In genomic region chr11:125941606-125942275, GRCh38 we compare ENCODE assay signal across 8 cellular contexts. TPM values are rescaled to one million over a fixed set of nuclear protein-coding genes. Genes with fewer than 3 reads are reported as not detected.
DNase-seq lines count a peak whose midpoint lies in the region; ATAC-seq and TF ChIP-seq lines count a peak whose summit lies in the region.

No MANE protein-coding gene starts in this region.

- H3K27ac ChIP-seq in HEK293 (ENCODE audit: extremely low read depth, low read depth, low read length) (no peak overlapping the region), parathyroid adenoma (no peak overlapping the region)

- TF ChIP-seq CTCF in Caco-2 (IDR thresholded peaks at IDR 0.05; ENCODE audit: insufficient read depth in 1 of 2, low read depth in 1 of 2, low read length in 1 of 2, severe bottlenecking in 1 of 2, unreplicated experiment in 1 of 2), result peak; percentile 81 to 97
- TF ChIP-seq CTCF in HEK293 (tag by site-specific recombination; IDR thresholded peaks at IDR 0.05), result peak; percentile 32; the same call in 1 of the 2 replicates
- TF ChIP-seq CTCF in fibroblast of the aortic adventitia (IDR thresholded peaks at IDR 0.05; ENCODE audit: insufficient read depth, low read length), result peak; percentile 77
- TF ChIP-seq CTCF in parathyroid adenoma (IDR thresholded peaks at IDR 0.05), result peak; percentile 47

- H3K9ac ChIP-seq in parathyroid adenoma, result no peak overlapping the region

- H3K9me3 ChIP-seq in Caco-2 (no peaks in the 10 kb centered on the region), HEK293 (ENCODE audit: control insufficient read depth, insufficient read depth, low read depth, low read length) (no peaks in the 10 kb centered on the region), parathyroid adenoma (ENCODE audit: control insufficient read depth, low read length) (no peaks in the 10 kb centered on the region)

- CTCF ChIA-PET in Caco-2 (lab: Charles Lee), result interaction anchor here (0.6 to 4.1 kb wide), 9 partner anchors 10 to 282 kb away, joined by 3 to 32 read pairs (median 4); partner anchors contain the start of gene CDON
- CTCF ChIA-PET in HEK293 (lab: Yijun Ruan, JAX), result interaction anchor here (0.6 to 4.2 kb wide), 22 partner anchors 9 to 312 kb away, joined by 3 to 34 read pairs (median 5); partner anchors contain the start of gene CDON

- H3K4me3 ChIP-seq in Caco-2 (ENCODE audit: low read depth, low read length), result no peak overlapping the region
- H3K4me3 ChIP-seq in HEK293 (ENCODE audit: low read depth, low read length), result no peak overlapping the region
- H3K4me3 ChIP-seq in fibroblast of the aortic adventitia (ENCODE audit: low read depth, low read length), result no peak overlapping the region
- no peak overlapping the region for H3K4me3 ChIP-seq in parathyroid adenoma (ENCODE audit: low read depth, low read length)

- peaks cover 6% of the 10 kb centered on the region for H3K27me3 Mint-ChIP-seq in Caco-2 (ENCODE audit: insufficient read depth, unreplicated experiment)

- no TSS peak for BruUV-seq in Caco-2 (replicated peaks; lab: Mats Ljungman, UMichigan)

- no peaks in the 10 kb centered on the region for H3K36me3 ChIP-seq in Caco-2 (ENCODE audit: control insufficient read depth, insufficient read depth, low read length)
- no peaks in the 10 kb centered on the region for H3K36me3 ChIP-seq in HEK293 (ENCODE audit: control insufficient read depth in 2 of 2, insufficient read depth in 1 of 2, low read length in 2 of 2)
- H3K36me3 ChIP-seq in parathyroid adenoma (ENCODE audit: control insufficient read depth, insufficient read depth, low read length), result no peaks in the 10 kb centered on the region

- DNase-seq in Caco-2, result peak; percentile 74 to 78
- DNase-seq in NCI-H526 treated with DMSO at 0.1 percent for 48 hours (lab: John Stamatoyannopoulos, UW), result peak; percentile 86
- DNase-seq in activated T-cell treated with anti-CD3 and anti-CD28 coated beads for 4 hours, result peak; percentile 27
- DNase-seq in fibroblast of the aortic adventitia (ENCODE audit: low read depth), result peak; percentile 37

- H3K36me3 Mint-ChIP-seq in Caco-2 (ENCODE audit: insufficient read depth, unreplicated experiment), result no peaks in the 10 kb centered on the region

- POLR2A ChIA-PET in Caco-2 (lab: Charles Lee) (no interaction called here), HEK293 (lab: Yijun Ruan, JAX) (interaction anchor here (2.0 kb wide), 1 partner anchor 120 kb away, joined by 5 read pairs; no protein-coding TSS in a partner anchor)

- H3K4me1 Mint-ChIP-seq in Caco-2 (ENCODE audit: low read depth, unreplicated experiment), result peaks cover 5% of the 10 kb centered on the region

- ATAC-seq in GM21423 (IDR thresholded peaks at IDR 0.05; ENCODE audit: unreplicated experiment) (no peak), HG02884 (IDR thresholded peaks at IDR 0.05; ENCODE audit: unreplicated experiment) (no peak)

- no peaks in the 10 kb centered on the region for H3K4me1 ChIP-seq in Caco-2
- H3K4me1 ChIP-seq in HEK293 (ENCODE audit: control insufficient read depth, insufficient read depth, low read length), result no peaks in the 10 kb centered on the region
- H3K4me1 ChIP-seq in parathyroid adenoma, result no peaks in the 10 kb centered on the region

- H3K4me2 ChIP-seq in parathyroid adenoma (ENCODE audit: low read length), result no peak overlapping the region

- no peak overlapping the region for H3K4me3 Mint-ChIP-seq in Caco-2 (ENCODE audit: unreplicated experiment)

- no peak overlapping the region for H3K27ac Mint-ChIP-seq in Caco-2 (ENCODE audit: unreplicated experiment)

- H3K9me3 Mint-ChIP-seq in Caco-2 (ENCODE audit: unreplicated experiment), result no peaks in the 10 kb centered on the region

- H2AFZ ChIP-seq in parathyroid adenoma, result no peak overlapping the region

- intact Hi-C loops in Caco-2 (cut with micrococcal nuclease; ENCODE audit: unreplicated experiment), result loop anchor here (1.0 kb wide), 2 partner anchors 120 to 253 kb away; no protein-coding TSS in a partner anchor

- H3K79me2 ChIP-seq in parathyroid adenoma, result no peaks in the 10 kb centered on the region

- H3K27me3 ChIP-seq in Caco-2 (replicated peaks; ENCODE audit: control insufficient read depth, insufficient read depth, low read length) (0 out of 2 replicates have a peak, but pooled peaks cover 1% of the 10 kb centered on the region), parathyroid adenoma (ENCODE audit: control insufficient read depth, insufficient read depth, low read length) (no peaks in the 10 kb centered on the region)

TF ChIP-seq in HEK293, 187 proteins besides CTCF, POLR2A, EP300 and RAD21:
- TF ChIP-seq ZBTB48 (tag by site-specific recombination; IDR thresholded peaks at IDR 0.05) (no peak), TRIM28 (IDR thresholded peaks at IDR 0.05; ENCODE audit: borderline replicate concordance, low read length) (0 out of 2 replicates have a peak, but pooled peaks have one; percentile 47), ZIC2 (tag by site-specific recombination; IDR thresholded peaks at IDR 0.05) (peak; percentile 70)

RNA-seq across cellular contexts. Expression of gene VSIG10L2, which starts 4.1 kb away (rescaled TPM):
- total RNA-seq in Caco-2 (2022), result not detected in 2 replicates
- not detected in 2 replicates for total RNA-seq in fibroblast of the aortic adventitia (ENCODE audit: low replicate concordance)

RNA-seq across cellular contexts. Expression of gene DDX25, which starts 37.4 kb away (rescaled TPM):
- total RNA-seq in Caco-2 (2022), result not detected in 2 replicates
- total RNA-seq in fibroblast of the aortic adventitia (ENCODE audit: low replicate concordance), result under 0.01 TPM in 1 of 2 replicates, not detected in the other

RNA-seq across cellular contexts. Expression of gene PUS3, which starts 38.7 kb away (rescaled TPM):
- total RNA-seq in Caco-2 (2022) (19.9 and 22.4 TPM in 2 replicates), fibroblast of the aortic adventitia (ENCODE audit: low replicate concordance) (11.7 and 38.3 TPM in 2 replicates)

RNA-seq across cellular contexts. Expression of gene HYLS1, which starts 54.3 kb away (rescaled TPM):
- 2.0 and 2.5 TPM in 2 replicates for total RNA-seq in Caco-2 (2022)
- total RNA-seq in fibroblast of the aortic adventitia (ENCODE audit: low replicate concordance), result 3.1 and 15.3 TPM in 2 replicates

Comparison
In these comparisons a context has a peak if more than half of its experiments do, and no peak if none do; other contexts are left out.
1. DNase-seq: peak in every context shown above with its lines; median percentile 86 in NCI-H526 treated with DMSO at 0.1 percent for 48 hours; 76 in Caco-2; 37 in fibroblast of the aortic adventitia; 27 in activated T-cell treated with anti-CD3 and anti-CD28 coated beads for 4 hours.
2. CTCF ChIP-seq: peak in every context shown above with its lines; median percentile 89 in Caco-2; 77 in fibroblast of the aortic adventitia; 47 in parathyroid adenoma; 32 in HEK293.